28 cellular contexts compared by ENCODE assay signal in genomic region chr6:136166815-136167214, GRCh38.
"Had no signal": no experiment of that assay in that cellular context is flagged by ENCODE, and none has a peak within 500 bp of the region (broad histone marks: within the 10 kb centered on the region; RNA-seq: fewer than 3 reads in every experiment).

No MANE protein-coding gene starts in this region.

- H3K36me3 ChIP-seq: colonic mucosa, gastrocnemius medialis, WERI-Rb-1 had no signal

- H3K4me3 ChIP-seq: colonic mucosa, gastrocnemius medialis, heart left ventricle had no signal

- ATAC-seq: activated CD4-positive, CD25-positive, alpha-beta regulatory T cell treated with anti-CD3 and anti-CD28 coated beads, Interleukin-2, amount 50 U/mL, for 24 hours; activated CD8-positive, alpha-beta T cell treated with anti-CD3 and anti-CD28 coated beads for 36 hours; activated T-cell treated with anti-CD3 and anti-CD28 coated beads, Interleukin-2, amount 50 U/mL, for 4 hours; activated T-helper 17 cell treated with anti-CD3 and anti-CD28 coated beads, Interleukin-2, amount 50 U/mL, for 72 hours; esophagus mucosa; foreskin keratinocyte; gastrocnemius medialis; T-helper 17 cell had no signal

- H3K4me1 ChIP-seq: colonic mucosa, foreskin keratinocyte, gastrocnemius medialis had no signal

- DNase-seq: activated B cell treated with CpG ODN at 0.5 μM for 24 hours; activated CD4-positive, alpha-beta T cell treated with anti-CD3 and anti-CD28 coated beads for 48 hours; activated CD4-positive, alpha-beta T cell treated with anti-CD3 and anti-CD28 coated beads, Interleukin-2, amount 50 U/mL, for 1 hour; activated CD4-positive, alpha-beta T cell treated with anti-CD3 and anti-CD28 coated beads, Interleukin-2, amount 50 U/mL, for 48 hours; activated CD8-positive, alpha-beta memory T cell treated with anti-CD3 and anti-CD28 coated beads for 24 hours; activated CD8-positive, alpha-beta T cell treated with anti-CD3 and anti-CD28 coated beads for 36 hours; activated effector memory CD4-positive, alpha-beta T cell treated with Interleukin-2 at 50 U/mL for 16 hours; activated gamma-delta T cell treated with Interleukin-2 at 50 U/mL for 16 hours; activated naive CD4-positive, alpha-beta T cell treated with anti-CD3 and anti-CD28 coated beads, Interleukin-2, amount 50 U/mL, for 16 hours; activated naive CD4-positive, alpha-beta T cell treated with Interleukin-2 at 50 U/mL for 16 hours; activated T-cell treated with anti-CD3 and anti-CD28 coated beads, Interleukin-2, amount 50 U/mL, for 4 hours; amniotic stem cell; anterior cingulate cortex; brain microvascular endothelial cell; caudate nucleus; colonic mucosa; effector CD8-positive, alpha-beta T cell; foreskin keratinocyte; gastrocnemius medialis; glutamatergic neuron; T-helper 1 cell; T-helper 17 cell; T1000; WERI-Rb-1 had no signal

- H3K27me3 ChIP-seq: brain microvascular endothelial cell, colonic mucosa, gastrocnemius medialis, heart left ventricle had no signal

- H3K9me3 ChIP-seq: colonic mucosa, gastrocnemius medialis, heart left ventricle had no signal

- H3K27ac ChIP-seq: brain microvascular endothelial cell, colonic mucosa, foreskin keratinocyte, gastrocnemius medialis, WERI-Rb-1 had no signal
